Comparison of ENCODE assay signal across 14 cellular contexts in the genomic region with DNA sequence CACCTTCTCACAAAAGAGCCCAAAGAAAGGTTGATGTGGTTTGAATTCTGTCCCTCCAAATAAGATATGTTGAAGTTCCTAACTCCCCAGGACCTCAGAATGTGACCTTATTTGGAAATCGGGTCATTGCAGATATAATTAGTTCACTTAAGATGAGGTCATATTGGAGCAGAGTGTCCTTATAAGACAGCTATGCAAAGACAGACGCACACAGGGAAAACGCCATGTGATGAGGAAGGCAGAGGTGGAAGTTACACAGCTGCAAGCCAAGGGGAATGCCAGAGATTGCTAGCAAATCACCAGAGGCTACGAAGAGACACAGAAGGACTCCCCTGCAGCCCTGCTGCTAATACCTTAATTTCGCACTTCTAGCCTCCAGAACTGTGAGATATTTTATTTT. TPM values are rescaled to one million over a fixed set of nuclear protein-coding genes. Genes with fewer than 3 reads are reported as not detected.
DNase-seq lines count a peak whose midpoint lies in the region; ATAC-seq and TF ChIP-seq lines count a peak whose summit lies in the region.
"Had no signal": no experiment of that assay in that cellular context is flagged by ENCODE, and none has a peak within 500 bp of the region (broad histone marks: within the 10 kb centered on the region; RNA-seq: fewer than 3 reads in every experiment).

No MANE protein-coding gene starts in this region.

- H3K9me3 ChIP-seq in muscle layer of colon (ENCODE audit: low read length) (no peaks in the 10 kb centered on the region), uterus (no peaks in the 10 kb centered on the region), Caco-2 (no peaks in the 10 kb centered on the region)

- ATAC-seq in GM18505 (IDR thresholded peaks at IDR 0.05; ENCODE audit: unreplicated experiment) = no peak
- ATAC-seq: naive thymus-derived CD4-positive, alpha-beta T cell; stimulated activated naive B cell treated with anti-CD40 and anti-IgM and Interleukin-4, amounts not matched to agents 10 μg/mL and 1 μg/mL and 100 μg/mL, for 72 hours had no signal

- H3K27me3 ChIP-seq in muscle layer of colon (ENCODE audit: control insufficient read depth in 1 of 2, insufficient read depth in 2 of 2, low read length in 2 of 2) = no peaks in the 10 kb centered on the region
- H3K27me3 ChIP-seq in uterus = no peaks in the 10 kb centered on the region
- no peaks in the 10 kb centered on the region for H3K27me3 ChIP-seq in Caco-2 (replicated peaks; ENCODE audit: control insufficient read depth, insufficient read depth, low read length)

- H3K9me3 Mint-ChIP-seq in Caco-2 (ENCODE audit: unreplicated experiment) = no peaks in the 10 kb centered on the region
- H3K9me3 Mint-ChIP-seq: endodermal cell; naive thymus-derived CD4-positive, alpha-beta T cell; stimulated activated naive B cell treated with anti-CD40 and anti-IgM and Interleukin-4, amounts not matched to agents 10 μg/mL and 1 μg/mL and 100 μg/mL, for 72 hours had no signal

- no peaks in the 10 kb centered on the region for H3K36me3 Mint-ChIP-seq in Caco-2 (ENCODE audit: insufficient read depth, unreplicated experiment)
- H3K36me3 Mint-ChIP-seq: naive thymus-derived CD4-positive, alpha-beta T cell had no signal

- no peak overlapping the region for H3K9ac ChIP-seq in muscle layer of colon (ENCODE audit: low read length)

- H3K4me3 ChIP-seq in coronary artery (peak overlapping the region; percentile 56), muscle layer of colon (ENCODE audit: low read depth in 1 of 2, low read length in 2 of 2) (no peak overlapping the region), uterus (peak overlapping the region in 1 of 2 donors; percentile 4), Caco-2 (ENCODE audit: low read depth, low read length) (no peak overlapping the region)

- H3K4me1 ChIP-seq in muscle layer of colon (ENCODE audit: insufficient read depth, low read length) (peaks cover 13% of the 10 kb centered on the region), uterus (no peaks in the 10 kb centered on the region), Caco-2 (no peaks in the 10 kb centered on the region)

- H3K27ac ChIP-seq in coronary artery = peak overlapping the region; percentile 90 to 92
- H3K27ac ChIP-seq in muscle layer of colon (ENCODE audit: low read depth, low read length) = peak overlapping the region; percentile 57
- peak overlapping the region in 1 of 2 donors; percentile 70 for H3K27ac ChIP-seq in uterus

- no peaks in the 10 kb centered on the region for H3K36me3 ChIP-seq in muscle layer of colon (ENCODE audit: insufficient read depth, low read length)
- H3K36me3 ChIP-seq in uterus = no peaks in the 10 kb centered on the region
- H3K36me3 ChIP-seq in Caco-2 (ENCODE audit: control insufficient read depth, insufficient read depth, low read length) = no peaks in the 10 kb centered on the region

- peaks cover 8% of the 10 kb centered on the region for H3K4me1 Mint-ChIP-seq in Caco-2 (ENCODE audit: low read depth, unreplicated experiment)

- TF ChIP-seq POLR2A in uterus (IDR thresholded peaks at IDR 0.05) (peak in 1 of 2 donors; percentile 19), GM18505 (IDR thresholded peaks at IDR 0.05; ENCODE audit: borderline replicate concordance, extremely low read depth, insufficient read depth, insufficient read length) (no peak)

- intact Hi-C loops in uterus (cut with DNase I; ENCODE audit: low total_unique reads) (no loop called here), Caco-2 (cut with micrococcal nuclease; ENCODE audit: unreplicated experiment) (no loop called here)

- TF ChIP-seq CTCF in coronary artery (IDR thresholded peaks at IDR 0.05) (no peak), uterus (IDR thresholded peaks at IDR 0.05) (no peak), Caco-2 (IDR thresholded peaks at IDR 0.05; ENCODE audit: insufficient read depth in 1 of 2, low read depth in 1 of 2, low read length in 1 of 2, severe bottlenecking in 1 of 2, unreplicated experiment in 1 of 2) (no peak)

- POLR2A ChIA-PET in Caco-2 (lab: Charles Lee) = no interaction called here

- H3K27me3 Mint-ChIP-seq in Caco-2 (ENCODE audit: insufficient read depth, unreplicated experiment) = no peaks in the 10 kb centered on the region
- H3K27me3 Mint-ChIP-seq: stimulated activated naive B cell treated with anti-CD40 and anti-IgM and Interleukin-4, amounts not matched to agents 10 μg/mL and 1 μg/mL and 100 μg/mL, for 72 hours had no signal

- CTCF ChIA-PET in Caco-2 (lab: Charles Lee) = no interaction called here

- DNase-seq in SKM-1 treated with dmso at 0.1 percent for 144 hours (lab: John Stamatoyannopoulos, UW; ENCODE audit: unreplicated experiment) (peak; percentile 12), SKM-1 (lab: John Stamatoyannopoulos, UW; ENCODE audit: unreplicated experiment) (no peak), coronary artery (ENCODE audit: low spot score) (peak; percentile 81), uterus (peak; percentile 20 to 34), Caco-2 (no peak), T-helper 2 cell (no peak)
- DNase-seq: amniotic stem cell; DND-41; naive thymus-derived CD4-positive, alpha-beta T cell; NCI-H1694 treated with DMSO at 0.1 percent for 48 hours; stimulated activated naive B cell treated with anti-CD40 and anti-IgM and Interleukin-4, amounts not matched to agents 10 μg/mL and 1 μg/mL and 100 μg/mL, for 72 hours had no signal

- H3K4me3 Mint-ChIP-seq in Caco-2 (ENCODE audit: unreplicated experiment) = no peak overlapping the region
- H3K4me3 Mint-ChIP-seq: naive thymus-derived CD4-positive, alpha-beta T cell; stimulated activated naive B cell treated with anti-CD40 and anti-IgM and Interleukin-4, amounts not matched to agents 10 μg/mL and 1 μg/mL and 100 μg/mL, for 72 hours had no signal

- BruUV-seq in Caco-2 (replicated peaks; lab: Mats Ljungman, UMichigan) = no TSS peak

- H3K27ac Mint-ChIP-seq in Caco-2 (ENCODE audit: unreplicated experiment) = no peak overlapping the region
- H3K27ac Mint-ChIP-seq: naive thymus-derived CD4-positive, alpha-beta T cell; stimulated activated naive B cell treated with anti-CD40 and anti-IgM and Interleukin-4, amounts not matched to agents 10 μg/mL and 1 μg/mL and 100 μg/mL, for 72 hours had no signal

RNA-seq across cellular contexts. Expression of a gene that starts 5.2 kb away (rescaled TPM):
- total RNA-seq in uterus (10 to 100 TPM in 2 of 4 donors, 1 to 10 TPM in 2; 4.7 to 26.8 (median 15.4) TPM), Caco-2 (2022) (27.5 and 31.9 TPM in 2 replicates)

RNA-seq across cellular contexts. Expression of a gene that starts 55.6 kb away (rescaled TPM):
- total RNA-seq in uterus (10 to 100 TPM; 25.6 to 58.6 (median 37.1) TPM), Caco-2 (2022) (54.5 and 59.3 TPM in 2 replicates)

Comparison
In these comparisons a context has a peak if more than half of its experiments do, and no peak if none do; other contexts are left out.
1. DNase-seq: peak in SKM-1 treated with dmso at 0.1 percent for 144 hours (single experiment), coronary artery (single experiment) and uterus (2 of 2); none in SKM-1 (single experiment), Caco-2 (0 of 2) and T-helper 2 cell (0 of 5).